In the genomic region with DNA sequence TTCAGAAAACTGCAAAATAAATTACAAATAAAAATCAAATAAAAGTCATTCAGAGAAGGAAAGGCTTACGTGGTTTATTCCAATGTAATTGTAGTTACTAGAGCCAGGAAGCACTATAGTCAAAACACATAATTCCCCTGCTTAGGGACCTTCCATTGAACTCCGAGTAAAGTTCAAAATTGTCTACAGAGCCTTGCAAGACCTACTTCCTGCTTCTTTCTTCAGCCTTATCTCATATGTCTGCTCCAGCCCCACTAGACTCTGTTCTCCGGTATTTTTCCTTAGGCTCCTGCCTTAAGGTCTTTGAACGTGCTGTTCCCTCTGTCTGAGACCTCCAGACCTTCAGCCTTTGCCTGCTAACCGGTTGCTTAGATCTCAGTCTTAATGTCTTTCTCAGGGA, we compare ENCODE assay signal across 25 cellular contexts.
"Had no signal": no experiment of that assay in that cellular context is flagged by ENCODE, and none has a peak within 500 bp of the region (broad histone marks: within the 10 kb centered on the region; RNA-seq: fewer than 3 reads in every experiment).

No MANE protein-coding gene starts in this region.

- H3K27me3 ChIP-seq: ascending aorta, brain microvascular endothelial cell, pancreas, spleen, upper lobe of right lung had no signal

- H3K4me3 Mint-ChIP-seq: activated T-cell treated with anti-CD3 and anti-CD28 coated beads, Interleukin-2, amount 50 U/mL, for 24 hours; activated T-helper 17 cell treated with anti-CD3 and anti-CD28 coated beads, Interleukin-2, amount 50 U/mL, for 72 hours; dendritic cell treated with granulocyte-macrophage colony-stimulating factor and Interleukin-4, amounts not matched to agents 40 ng/mL and 50 ng/mL, for 4 days; nephron progenitor cell; T-helper 17 cell had no signal

- H3K4me1 Mint-ChIP-seq: activated T-helper 17 cell treated with anti-CD3 and anti-CD28 coated beads, Interleukin-2, amount 50 U/mL, for 72 hours; nephron progenitor cell; T-helper 17 cell had no signal

- H3K36me3 ChIP-seq: ascending aorta, brain microvascular endothelial cell, left ventricle myocardium inferior, pancreas, spleen, upper lobe of right lung, WERI-Rb-1 had no signal

- H3K27ac ChIP-seq: ascending aorta, brain microvascular endothelial cell, left ventricle myocardium inferior, pancreas, upper lobe of right lung, WERI-Rb-1 had no signal

- H3K9me3 ChIP-seq: ascending aorta, left ventricle myocardium inferior, mucosa of descending colon, pancreas, spleen, upper lobe of right lung had no signal

- H3K27me3 Mint-ChIP-seq: dendritic cell treated with granulocyte-macrophage colony-stimulating factor and Interleukin-4, amounts not matched to agents 40 ng/mL and 50 ng/mL, for 4 days had no signal

- H3K4me1 ChIP-seq: ascending aorta, left ventricle myocardium inferior, pancreas, spleen, upper lobe of right lung had no signal

- H3K4me3 ChIP-seq: ascending aorta, left ventricle myocardium inferior, mucosa of descending colon, pancreas, spleen, upper lobe of right lung had no signal

- H3K9me3 Mint-ChIP-seq: activated naive CD4-positive, alpha-beta T cell treated with anti-CD3 and anti-CD28 coated beads, Interleukin-2, amount 50 U/mL, for 72 hours; activated T-cell treated with anti-CD3 and anti-CD28 coated beads, Interleukin-2, amount 50 U/mL, for 24 hours; activated T-helper 17 cell treated with anti-CD3 and anti-CD28 coated beads, Interleukin-2, amount 50 U/mL, for 72 hours; dendritic cell treated with granulocyte-macrophage colony-stimulating factor and Interleukin-4, amounts not matched to agents 40 ng/mL and 50 ng/mL, for 4 days; nephron progenitor cell had no signal

- H3K27ac Mint-ChIP-seq: activated naive CD4-positive, alpha-beta T cell treated with anti-CD3 and anti-CD28 coated beads, Interleukin-2, amount 50 U/mL, for 72 hours; activated T-cell treated with anti-CD3 and anti-CD28 coated beads, Interleukin-2, amount 50 U/mL, for 24 hours; activated T-helper 17 cell treated with anti-CD3 and anti-CD28 coated beads, Interleukin-2, amount 50 U/mL, for 72 hours; dendritic cell treated with granulocyte-macrophage colony-stimulating factor and Interleukin-4, amounts not matched to agents 40 ng/mL and 50 ng/mL, for 4 days; nephron progenitor cell; T-helper 17 cell had no signal

- ATAC-seq: activated naive CD4-positive, alpha-beta T cell treated with anti-CD3 and anti-CD28 coated beads, Interleukin-2, amount 50 U/mL, for 72 hours; activated T-helper 17 cell treated with anti-CD3 and anti-CD28 coated beads, Interleukin-2, amount 50 U/mL, for 72 hours; mucosa of descending colon; pancreas; sciatic nerve; T-helper 17 cell; upper lobe of right lung had no signal

- H3K36me3 Mint-ChIP-seq: activated naive CD4-positive, alpha-beta T cell treated with anti-CD3 and anti-CD28 coated beads, Interleukin-2, amount 50 U/mL, for 72 hours had no signal

- DNase-seq: activated CD4-positive, alpha-beta T cell treated with anti-CD3 and anti-CD28 coated beads, Interleukin-2, amount 50 U/mL, for 1 hour; activated CD4-positive, CD25-positive, alpha-beta regulatory T cell treated with anti-CD3 and anti-CD28 coated beads, Interleukin-2, amount 50 U/mL, for 72 hours; activated T-cell treated with anti-CD3 and anti-CD28 coated beads, Interleukin-2, amount 50 U/mL, for 24 hours; brain microvascular endothelial cell; caudate nucleus; effector CD4-positive, alpha-beta T cell; erythroblast; foreskin melanocyte; kidney glomerular epithelial cell; left ventricle myocardium inferior; mucosa of descending colon; nephron progenitor cell; pancreas; spleen; stimulated activated CD4-positive, alpha-beta T cell treated with anti-CD3 and anti-CD28 coated beads, Interleukin-4, amount 100 ng/mL, for 24 hours; stimulated activated naive CD4-positive, alpha-beta T cell treated with Interleukin-2 at 50 U/mL for 16 hours; SW 1271; T-helper 17 cell; upper lobe of right lung; WERI-Rb-1 had no signal
